In genomic region chr12:54092943-54093342, GRCh38 we compare ENCODE assay signal across 8 cellular contexts. TPM values are rescaled to one million over a fixed set of nuclear protein-coding genes. Genes with fewer than 3 reads are reported as not detected.
"Had no signal": no experiment of that assay in that cellular context is flagged by ENCODE, and none has a peak within 500 bp of the region (broad histone marks: within the 10 kb centered on the region; RNA-seq: fewer than 3 reads in every experiment).

No MANE protein-coding gene starts in this region.

RNA-seq across cellular contexts. Expression of gene HOXC4, which starts 39.3 kb away (rescaled TPM):
- total RNA-seq: activated T-helper 1 cell treated with anti-CD3 and anti-CD28 coated beads, Interleukin-12 subunit alpha, Interleukin-12 subunit beta, Interleukin-2, Interleukin-4 antibody, amounts not matched to agents 30 ng/mL and 10 ng/mL and 1 ng/mL, durations not matched to agents 14 hours and 24 hours and 36 hours; astrocyte; body of pancreas; bronchial epithelial cell; cardiac muscle cell; cardiac septum; cerebellum; chondrocyte had no signal
- polyA plus RNA-seq: cardiac muscle cell had no signal
